28 cellular contexts compared by ENCODE assay signal in genomic region chr7:16734148-16734726, GRCh38. TPM values are rescaled to one million over a fixed set of nuclear protein-coding genes. Genes with fewer than 3 reads are reported as not detected.
DNase-seq lines count a peak whose midpoint lies in the region; TF ChIP-seq lines count a peak whose summit lies in the region.
"Had no signal": no experiment of that assay in that cellular context is flagged by ENCODE, and none has a peak within 500 bp of the region (broad histone marks: within the 10 kb centered on the region; RNA-seq: fewer than 3 reads in every experiment).

No MANE protein-coding gene starts in this region.

- H3K27ac Mint-ChIP-seq in neural crest cell (ENCODE audit: unreplicated experiment), result peak overlapping the region; percentile 8
- H3K27ac Mint-ChIP-seq: activated CD4-positive, alpha-beta memory T cell treated with anti-CD3 and anti-CD28 coated beads, Interleukin-2, amount 10 ng/mL, durations not matched to agents 7 days and 5 days; T-helper 1 cell treated with Interleukin-12 subunit alpha and Interleukin-12 subunit beta and Interleukin-4 antibody, amounts not matched to agents 30 μg/mL and 1 μg/mL, for 36 hours had no signal

- H3K36me3 Mint-ChIP-seq in neural crest cell (ENCODE audit: low read depth), result no peaks in the 10 kb centered on the region

- H3K9me3 ChIP-seq in KOPT-K1 (ENCODE audit: insufficient read depth, low read length, poor library complexity, severe bottlenecking), result no peaks in the 10 kb centered on the region
- H3K9me3 ChIP-seq: adrenal gland, Caco-2, esophagus squamous epithelium, heart right ventricle, prostate gland, sigmoid colon, SJSA1, stomach had no signal

- H3K36me3 ChIP-seq in KOPT-K1 (ENCODE audit: insufficient read depth, low read length), result no peaks in the 10 kb centered on the region
- H3K36me3 ChIP-seq: adrenal gland, brain microvascular endothelial cell, esophagus squamous epithelium, heart right ventricle, prostate gland, sigmoid colon, SJSA1, stomach had no signal

- H3K27me3 Mint-ChIP-seq in neural crest cell (ENCODE audit: low read depth), result no peaks in the 10 kb centered on the region
- H3K27me3 Mint-ChIP-seq: activated CD4-positive, alpha-beta memory T cell treated with anti-CD3 and anti-CD28 coated beads, Interleukin-2, amount 10 ng/mL, durations not matched to agents 7 days and 5 days had no signal

- H3K4me1 Mint-ChIP-seq in neural crest cell, result peaks cover 25% of the 10 kb centered on the region

- no peaks in the 10 kb centered on the region for H3K9me3 Mint-ChIP-seq in neural crest cell
- H3K9me3 Mint-ChIP-seq: activated CD4-positive, alpha-beta memory T cell treated with anti-CD3 and anti-CD28 coated beads, Interleukin-2, amount 10 ng/mL, durations not matched to agents 7 days and 5 days; T-helper 1 cell treated with Interleukin-12 subunit alpha and Interleukin-12 subunit beta and Interleukin-4 antibody, amounts not matched to agents 30 μg/mL and 1 μg/mL, for 36 hours had no signal

- DNase-seq in fibroblast of gingiva (ENCODE audit: low read depth) (peak; percentile 10), neural crest cell (ENCODE audit: low read depth, low spot score) (no peak), DMS53 treated with DMSO at 0.1 percent for 48 hours (lab: John Stamatoyannopoulos, UW; ENCODE audit: unreplicated experiment) (no peak), HT-29 (ENCODE audit: low spot score) (no peak), NCI-H2081 (lab: John Stamatoyannopoulos, UW) (no peak)
- DNase-seq: activated CD4-positive, alpha-beta memory T cell treated with anti-CD3 and anti-CD28 coated beads, Interleukin-2, amount 10 ng/mL, durations not matched to agents 7 days and 5 days; activated CD8-positive, alpha-beta memory T cell treated with anti-CD3 and anti-CD28 coated beads, Interleukin-2, amount 50 U/mL, for 4 hours; activated naive CD4-positive, alpha-beta T cell treated with Interleukin-2 at 50 U/mL for 16 hours; brain microvascular endothelial cell; C1 segment of cervical spinal cord; Caco-2; DMS53; esophagus squamous epithelium; heart right ventricle; Karpas-422; MV-4-11; NCI-H82; sigmoid colon; stimulated activated CD4-positive, alpha-beta T cell treated with anti-CD3 and anti-CD28 coated beads, Interleukin-12 subunit alpha, Interleukin-12 subunit beta, amount 100 ng/mL, for 4 hours; stimulated activated CD4-positive, alpha-beta T cell treated with anti-CD3 and anti-CD28 coated beads, Interleukin-2, amount 100 ng/mL, for 48 hours; stomach had no signal

- no peak overlapping the region for H3K4me3 Mint-ChIP-seq in neural crest cell
- H3K4me3 Mint-ChIP-seq: T-helper 1 cell treated with Interleukin-12 subunit alpha and Interleukin-12 subunit beta and Interleukin-4 antibody, amounts not matched to agents 30 μg/mL and 1 μg/mL, for 36 hours had no signal

- TF ChIP-seq CTCF in 22Rv1 (IDR thresholded peaks at IDR 0.05) (no peak), neural crest cell (conservative IDR thresholded peaks at IDR 0.05) (no peak)

- H3K27ac ChIP-seq in 22Rv1 (peak overlapping the region; percentile 77), KOPT-K1 (ENCODE audit: low read depth, low read length, poor library complexity, severe bottlenecking) (peak overlapping the region; percentile 22)
- H3K27ac ChIP-seq: brain microvascular endothelial cell, esophagus squamous epithelium, prostate gland, sigmoid colon, SJSA1, stomach had no signal

RNA-seq across cellular contexts. Expression of gene TSPAN13, which starts 19.3 kb away (rescaled TPM):
- 36.7 and 37.3 TPM in 2 replicates for total RNA-seq in neural crest cell
- 25.9 and 33.8 TPM in 2 replicates for total RNA-seq in HT-29 (2014; rRNA removed; shearing (Covaris generic))
- total RNA-seq: G401 had no signal
